In the genomic region with DNA sequence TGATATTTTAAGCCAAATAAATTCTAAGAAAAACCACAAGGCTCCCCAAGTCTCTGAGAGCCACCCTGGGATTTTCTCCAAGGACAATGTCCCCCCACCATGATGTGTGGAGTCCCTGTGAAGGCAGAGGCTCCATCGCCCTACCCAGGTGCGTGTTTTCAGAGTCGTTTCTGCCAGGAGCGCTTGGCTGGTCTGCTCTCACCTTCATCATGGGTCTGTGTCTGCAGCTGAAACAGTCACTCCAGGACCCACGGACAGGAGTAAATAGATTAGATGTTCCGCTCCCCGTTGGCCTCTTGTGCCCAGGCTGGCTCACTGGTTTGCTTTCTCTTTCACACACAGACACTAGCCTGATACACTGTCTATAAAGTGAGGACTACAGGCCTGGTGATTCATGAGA, we compare ENCODE assay signal across 12 cellular contexts.
DNase-seq lines count a peak whose midpoint lies in the region; ATAC-seq and TF ChIP-seq lines count a peak whose summit lies in the region.
"Had no signal": no experiment of that assay in that cellular context is flagged by ENCODE, and none has a peak within 500 bp of the region (broad histone marks: within the 10 kb centered on the region; RNA-seq: fewer than 3 reads in every experiment).

No MANE protein-coding gene starts in this region.

- peak overlapping the region; percentile 80 for H3K4me3 Mint-ChIP-seq in T-helper 17 cell
- H3K4me3 Mint-ChIP-seq in activated naive CD4-positive, alpha-beta T cell treated with anti-CD3 and anti-CD28 coated beads, Interleukin-2, amount 10 ng/mL, durations not matched to agents 7 days and 5 days = peak overlapping the region; percentile 65
- H3K4me3 Mint-ChIP-seq: neural crest cell had no signal

- H3K27me3 ChIP-seq in lower lobe of right lung (ENCODE audit: low read depth) = no peaks in the 10 kb centered on the region

- peaks cover 4% of the 10 kb centered on the region for H3K36me3 Mint-ChIP-seq in T-helper 17 cell (ENCODE audit: low read depth)
- peaks cover 80% of the 10 kb centered on the region for H3K36me3 Mint-ChIP-seq in activated naive CD4-positive, alpha-beta T cell treated with anti-CD3 and anti-CD28 coated beads, Interleukin-2, amount 10 ng/mL, durations not matched to agents 7 days and 5 days

- H3K36me3 ChIP-seq in lower lobe of right lung = peaks cover 15% of the 10 kb centered on the region

- TF ChIP-seq CTCF in lower lobe of right lung (IDR thresholded peaks at IDR 0.05) = no peak

- no peaks in the 10 kb centered on the region for H3K4me1 ChIP-seq in lower lobe of right lung

- H3K4me1 Mint-ChIP-seq in T-helper 17 cell = peaks cover 46% of the 10 kb centered on the region
- H3K4me1 Mint-ChIP-seq in activated naive CD4-positive, alpha-beta T cell treated with anti-CD3 and anti-CD28 coated beads, Interleukin-2, amount 10 ng/mL, durations not matched to agents 7 days and 5 days = peaks cover 68% of the 10 kb centered on the region
- H3K4me1 Mint-ChIP-seq: neural crest cell had no signal

- intact Hi-C loops in lower lobe of right lung (cut with DNase I) = no loop called here
- intact Hi-C loops in left colon (cut with DNase I, micrococcal nuclease) = no loop called here

- DNase-seq in Daoy (ENCODE audit: low read depth) (peak; percentile 5), T-helper 17 cell (no peak), GF-D8 (lab: John Stamatoyannopoulos, UW) (no peak), caudate nucleus (lab: John Stamatoyannopoulos, UW) (no peak), lower lobe of right lung (no peak), left colon (no peak)
- DNase-seq in activated naive CD4-positive, alpha-beta T cell treated with anti-CD3 and anti-CD28 coated beads, Interleukin-2, amount 10 ng/mL, durations not matched to agents 7 days and 5 days = peak; percentile 66
- DNase-seq in stimulated activated CD4-positive, alpha-beta T cell treated with anti-CD3 and anti-CD28 coated beads, Interleukin-2, amount 100 ng/mL, for 4 hours (ENCODE audit: low read depth) = peak; percentile 19
- DNase-seq: MM.1S, NCI-H510A treated with DMSO at 0.1 percent for 48 hours, SK-N-SH had no signal

- H3K27ac Mint-ChIP-seq in T-helper 17 cell = peak overlapping the region; percentile 90
- H3K27ac Mint-ChIP-seq in activated naive CD4-positive, alpha-beta T cell treated with anti-CD3 and anti-CD28 coated beads, Interleukin-2, amount 10 ng/mL, durations not matched to agents 7 days and 5 days = peak overlapping the region; percentile 100

- H3K9me3 ChIP-seq in T-helper 17 cell (ENCODE audit: control insufficient read depth, low read length, poor library complexity, severe bottlenecking) (no peaks in the 10 kb centered on the region), lower lobe of right lung (no peaks in the 10 kb centered on the region)
- H3K9me3 ChIP-seq: SK-N-SH had no signal

- H3K4me3 ChIP-seq in lower lobe of right lung = no peak overlapping the region

- no peak overlapping the region for H3K27ac ChIP-seq in caudate nucleus (ENCODE audit: low read depth, low read length)
- H3K27ac ChIP-seq in lower lobe of right lung = no peak overlapping the region

- CTCF ChIA-PET in activated naive CD4-positive, alpha-beta T cell treated with anti-CD3 and anti-CD28 coated beads, Interleukin-2, amount 10 ng/mL, durations not matched to agents 7 days and 5 days (lab: Charles Lee) = interaction anchor here (1.1 to 2.0 kb wide), 3 partner anchors 72 to 273 kb away, joined by 3 to 7 read pairs (median 6); no protein-coding TSS in a partner anchor

- peaks cover 16% of the 10 kb centered on the region for H3K9me3 Mint-ChIP-seq in activated naive CD4-positive, alpha-beta T cell treated with anti-CD3 and anti-CD28 coated beads, Interleukin-2, amount 10 ng/mL, durations not matched to agents 7 days and 5 days

- no peaks in the 10 kb centered on the region for H3K27me3 Mint-ChIP-seq in T-helper 17 cell
- H3K27me3 Mint-ChIP-seq in activated naive CD4-positive, alpha-beta T cell treated with anti-CD3 and anti-CD28 coated beads, Interleukin-2, amount 10 ng/mL, durations not matched to agents 7 days and 5 days = no peaks in the 10 kb centered on the region

- no peak for ATAC-seq in T-helper 17 cell
- ATAC-seq in lower lobe of right lung = no peak
- no peak for ATAC-seq in left colon

Comparison
In these comparisons a context has a peak if more than half of its experiments do, and no peak if none do; other contexts are left out.
1. DNase-seq: peak in Daoy (single experiment), activated naive CD4-positive, alpha-beta T cell treated with anti-CD3 and anti-CD28 coated beads, Interleukin-2, amount 10 ng/mL, durations not matched to agents 7 days and 5 days (single experiment) and stimulated activated CD4-positive, alpha-beta T cell treated with anti-CD3 and anti-CD28 coated beads, Interleukin-2, amount 100 ng/mL, for 4 hours (single experiment); none in T-helper 17 cell (0 of 3), GF-D8 (single experiment), caudate nucleus (0 of 61), lower lobe of right lung (single experiment) and left colon (0 of 2).